Comparison of ENCODE assay signal across 5 cellular contexts in genomic region chr2:6747433-6747832, GRCh38.
"Had no signal": no experiment of that assay in that cellular context is flagged by ENCODE, and none has a peak within 500 bp of the region (broad histone marks: within the 10 kb centered on the region; RNA-seq: fewer than 3 reads in every experiment).

No MANE protein-coding gene starts in this region.

- DNase-seq: H9, HCEC 1CT, IMR-90 had no signal

- H3K4me3 Mint-ChIP-seq: GM23338, H9 had no signal

- H3K9me3 Mint-ChIP-seq: H9 had no signal

- H3K4me3 ChIP-seq: GM23338, K562 had no signal

- ATAC-seq: GM23338, K562 had no signal

- H3K27ac Mint-ChIP-seq: GM23338, H9 had no signal
